ENCODE assay signal across 7 cellular contexts in the genomic region with DNA sequence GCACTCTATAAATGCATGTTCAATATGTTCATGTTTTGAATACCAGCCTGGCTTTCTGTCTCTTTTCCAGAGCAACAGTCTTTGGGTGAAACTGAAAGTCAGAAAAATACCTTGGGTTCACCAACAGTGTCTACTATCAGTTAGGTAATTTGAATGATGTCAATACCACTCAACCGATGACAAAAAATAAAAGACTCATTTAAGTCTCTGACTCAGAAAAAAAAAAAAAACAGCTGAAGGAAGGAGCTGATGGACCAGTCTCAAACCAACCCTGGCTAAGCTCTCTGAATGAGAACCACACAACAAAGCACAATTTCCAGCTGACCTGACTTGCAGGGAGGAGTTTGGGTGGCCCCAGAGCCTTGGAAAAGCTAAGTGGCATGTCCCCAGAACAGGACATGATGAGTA. TPM values are rescaled to one million over a fixed set of nuclear protein-coding genes. Genes with fewer than 3 reads are reported as not detected.
DNase-seq lines count a peak whose midpoint lies in the region; ATAC-seq and TF ChIP-seq lines count a peak whose summit lies in the region.

No MANE protein-coding gene starts in this region.

- H3K27ac ChIP-seq in WERI-Rb-1 = no peak overlapping the region

- intact Hi-C loops in mucosa of descending colon (cut with DNase I, micrococcal nuclease) = no loop called here

- ATAC-seq in GM18907 (IDR thresholded peaks at IDR 0.05; ENCODE audit: unreplicated experiment) (peak; percentile 97), GM21576 (IDR thresholded peaks at IDR 0.05; ENCODE audit: unreplicated experiment) (peak; percentile 92), HG03442 (IDR thresholded peaks at IDR 0.05; ENCODE audit: unreplicated experiment) (peak; percentile 90), mucosa of descending colon (peak; percentile 3)

- H3K36me3 ChIP-seq in mucosa of descending colon (ENCODE audit: low read depth) = no peaks in the 10 kb centered on the region
- no peaks in the 10 kb centered on the region for H3K36me3 ChIP-seq in WERI-Rb-1

- H3K4me1 ChIP-seq in mucosa of descending colon (ENCODE audit: low read depth) = peaks cover 32% of the 10 kb centered on the region

- no peak for TF ChIP-seq CTCF in mucosa of descending colon (IDR thresholded peaks at IDR 0.05)
- TF ChIP-seq CTCF in WERI-Rb-1 (IDR thresholded peaks at IDR 0.05; ENCODE audit: low read depth, low read length) = no peak

- H3K27me3 ChIP-seq in WERI-Rb-1 (ENCODE audit: insufficient read depth, low read depth, severe bottlenecking) = no peaks in the 10 kb centered on the region

- no peaks in the 10 kb centered on the region for H3K9me3 ChIP-seq in mucosa of descending colon
- peaks cover 3% of the 10 kb centered on the region for H3K9me3 ChIP-seq in WERI-Rb-1 (ENCODE audit: severe bottlenecking)

- H3K4me3 ChIP-seq in mucosa of descending colon (no peak overlapping the region), WERI-Rb-1 (ENCODE audit: low read depth, low read length) (no peak overlapping the region)

- no peak for DNase-seq in mucosa of descending colon
- no peak for DNase-seq in WERI-Rb-1
- no peak for DNase-seq in SW 1271 (lab: John Stamatoyannopoulos, UW)
- no peak for DNase-seq in AG20443 (ENCODE audit: low spot score)

RNA-seq across cellular contexts. Expression of gene ABLIM1, which starts 42.5 kb away (rescaled TPM):
- total RNA-seq in mucosa of descending colon = 100 to 1,000 TPM in 2 of 3 donors, 10 to 100 TPM in 1; 67.1 to 122 (median 103) TPM

Comparison
In these comparisons a context has a peak if more than half of its experiments do, and no peak if none do; other contexts are left out.
1. ATAC-seq: peak in every context shown above with its lines; median percentile 97 in GM18907; 92 in GM21576; 90 in HG03442; 3 in mucosa of descending colon.